In genomic region chr1:48917901-48918603, GRCh38 we compare ENCODE assay signal across 13 cellular contexts.
DNase-seq lines count a peak whose midpoint lies in the region; ATAC-seq and TF ChIP-seq lines count a peak whose summit lies in the region.
"Had no signal": no experiment of that assay in that cellular context is flagged by ENCODE, and none has a peak within 500 bp of the region (broad histone marks: within the 10 kb centered on the region; RNA-seq: fewer than 3 reads in every experiment).

No MANE protein-coding gene starts in this region.

- TF ChIP-seq CTCF in omental fat pad (IDR thresholded peaks at IDR 0.05): no peak

- peak; percentile 6 for DNase-seq in NCI-H2196 (lab: John Stamatoyannopoulos, UW; ENCODE audit: unreplicated experiment)
- DNase-seq in NCI-H2196 treated with DMSO at 0.1 percent for 48 hours (lab: John Stamatoyannopoulos, UW; ENCODE audit: unreplicated experiment): no peak
- peak; percentile 47 for DNase-seq in NCI-H510A (lab: John Stamatoyannopoulos, UW)
- DNase-seq in amniotic epithelial cell (ENCODE audit: low read depth): peak; percentile 8
- DNase-seq in retina: peak; percentile 56
- no peak for DNase-seq in stimulated activated CD4-positive, alpha-beta T cell treated with anti-CD3 and anti-CD28 coated beads, Interleukin-2, amount 100 ng/mL, for 48 hours
- DNase-seq in omental fat pad (ENCODE audit: low spot score): no peak
- DNase-seq: activated CD8-positive, alpha-beta memory T cell treated with anti-CD3 and anti-CD28 coated beads for 24 hours; stimulated activated naive B cell treated with anti-CD40 and anti-IgM and Interleukin-4, amounts not matched to agents 10 μg/mL and 1 μg/mL and 100 μg/mL, for 72 hours; T-cell; transverse colon had no signal

- ATAC-seq in GM21737 (IDR thresholded peaks at IDR 0.05; ENCODE audit: unreplicated experiment) (no peak), omental fat pad (ENCODE audit: low FRiP score) (no peak)
- ATAC-seq: stimulated activated naive B cell treated with anti-CD40 and anti-IgM and Interleukin-4, amounts not matched to agents 10 μg/mL and 1 μg/mL and 100 μg/mL, for 72 hours; T-cell; WTC11 had no signal

Comparison
In these comparisons a context has a peak if more than half of its experiments do, and no peak if none do; other contexts are left out.
1. DNase-seq: peak in NCI-H2196 (single experiment), NCI-H510A (single experiment), amniotic epithelial cell (single experiment) and retina (single experiment); none in NCI-H2196 treated with DMSO at 0.1 percent for 48 hours (single experiment), stimulated activated CD4-positive, alpha-beta T cell treated with anti-CD3 and anti-CD28 coated beads, Interleukin-2, amount 100 ng/mL, for 48 hours (0 of 2) and omental fat pad (single experiment).